In genomic region chr2:98726172-98726725, GRCh38 we compare ENCODE assay signal across 1 cellular context.
TF ChIP-seq lines count a peak whose summit lies in the region.

No MANE protein-coding gene starts in this region.

TF ChIP-seq in SK-N-SH, 30 proteins besides CTCF, POLR2A, EP300 and RAD21 (continued from another document):
- no peak for TF ChIP-seq ZBTB33 (IDR thresholded peaks at IDR 0.05; ENCODE audit: borderline replicate concordance, low read depth)
- no peak for TF ChIP-seq MXI1 (IDR thresholded peaks at IDR 0.05; ENCODE audit: low read depth, low read length)
- no peak for TF ChIP-seq TAF1 (IDR thresholded peaks at IDR 0.05; ENCODE audit: borderline replicate concordance, low read depth, low read length)
- TF ChIP-seq FOSL2 (IDR thresholded peaks at IDR 0.05; ENCODE audit: borderline replicate concordance, low read depth): no peak
- TF ChIP-seq NRF1 (IDR thresholded peaks at IDR 0.05; ENCODE audit: low read depth, low read length): no peak
- no peak for TF ChIP-seq FOXM1 (IDR thresholded peaks at IDR 0.05; ENCODE audit: low read depth)
- TF ChIP-seq RCOR1 (IDR thresholded peaks at IDR 0.05; ENCODE audit: low read length): no peak
